Comparison of ENCODE assay signal across 9 cellular contexts in the genomic region with DNA sequence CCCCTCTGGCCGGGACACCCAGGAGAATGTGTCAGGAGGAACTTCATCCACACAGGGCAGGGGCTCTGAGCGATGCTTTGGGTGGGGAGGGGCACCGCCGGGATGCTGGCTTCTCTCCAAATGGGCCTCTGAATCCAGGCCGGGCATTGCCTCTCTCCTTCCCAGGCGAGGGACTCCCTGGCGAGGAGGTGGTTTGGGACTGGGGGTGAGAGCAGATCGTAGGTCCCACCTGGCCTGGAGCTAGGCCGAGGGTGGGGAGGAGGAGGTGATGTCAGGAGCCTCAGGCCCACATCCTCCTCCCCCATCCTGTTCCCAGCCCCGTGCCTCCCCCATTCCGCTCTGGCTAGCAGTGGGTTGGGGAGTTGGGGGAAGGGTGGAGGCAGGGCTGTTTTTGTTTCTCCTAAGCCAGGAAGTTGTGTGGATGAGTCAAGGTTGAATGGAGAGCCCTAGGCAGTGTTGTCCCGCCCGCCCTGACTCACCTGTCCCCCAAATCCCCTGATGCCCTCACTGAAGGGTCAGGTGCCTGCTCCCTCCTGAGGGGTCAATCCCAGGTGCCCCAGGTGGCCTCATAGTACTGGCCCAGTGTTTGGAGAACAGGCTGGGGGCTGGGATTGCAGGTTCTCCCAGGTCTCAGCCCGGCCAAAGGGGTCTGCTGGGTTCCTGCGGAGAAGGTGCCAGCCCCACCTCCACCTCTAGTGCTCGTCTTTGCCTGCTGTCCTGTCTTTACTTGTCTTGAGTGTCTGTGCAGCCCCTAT. TPM values are rescaled to one million over a fixed set of nuclear protein-coding genes. Genes with fewer than 3 reads are reported as not detected.
DNase-seq lines count a peak whose midpoint lies in the region; ATAC-seq and TF ChIP-seq lines count a peak whose summit lies in the region.
"Had no signal": no experiment of that assay in that cellular context is flagged by ENCODE, and none has a peak within 500 bp of the region (broad histone marks: within the 10 kb centered on the region; RNA-seq: fewer than 3 reads in every experiment).

No MANE protein-coding gene starts in this region.

- H3K27ac Mint-ChIP-seq in T-helper 17 cell, result peak overlapping the region; percentile 78
- no peak overlapping the region for H3K27ac Mint-ChIP-seq in glutamatergic neuron (ENCODE audit: unreplicated experiment)

- H3K27me3 Mint-ChIP-seq in T-helper 17 cell (peaks cover 24% of the 10 kb centered on the region), glutamatergic neuron (ENCODE audit: unreplicated experiment) (peaks cover 14% of the 10 kb centered on the region)

- DNase-seq in NCI-H526 (lab: John Stamatoyannopoulos, UW) (peak; percentile 5 to 32), NCI-H526 treated with DMSO at 0.1 percent for 48 hours (lab: John Stamatoyannopoulos, UW) (no peak), T-helper 17 cell (no peak), testis (peak; percentile 34), tibial nerve (ENCODE audit: low spot score in 2 of 2) (no peak), glutamatergic neuron (no peak)
- DNase-seq: CD4-positive, CD25-positive, alpha-beta regulatory T cell had no signal

- H3K36me3 ChIP-seq in iPS-18a (ENCODE audit: control insufficient read depth, low read depth, low read length) (peaks cover 12% of the 10 kb centered on the region), testis (ENCODE audit: low read depth, missing control alignments) (no peaks in the 10 kb centered on the region), tibial nerve (no peaks in the 10 kb centered on the region)

- TF ChIP-seq POLR2A in testis (IDR thresholded peaks at IDR 0.05) (no peak), tibial nerve (IDR thresholded peaks at IDR 0.05) (no peak)

- H3K4me3 Mint-ChIP-seq in T-helper 17 cell (no peak overlapping the region), glutamatergic neuron (ENCODE audit: unreplicated experiment) (no peak overlapping the region)

- H3K36me3 Mint-ChIP-seq in T-helper 17 cell (ENCODE audit: low read depth), result peaks cover 6% of the 10 kb centered on the region
- no peaks in the 10 kb centered on the region for H3K36me3 Mint-ChIP-seq in glutamatergic neuron (ENCODE audit: unreplicated experiment)
- H3K36me3 Mint-ChIP-seq: CD4-positive, CD25-positive, alpha-beta regulatory T cell had no signal

- peak overlapping the region; percentile 44 for H3K9ac ChIP-seq in iPS-18a (ENCODE audit: low read length)

- 21 to 37% methylated on average over 9 to 16 of the region's 16 CpGs for WGBS in testis, 2 donors
- WGBS in tibial nerve, 2 donors, result 32 to 38% methylated on average over 13 to 16 of the region's 16 CpGs

- ATAC-seq in T-helper 17 cell, result no peak
- ATAC-seq in GM19328 (IDR thresholded peaks at IDR 0.05; ENCODE audit: unreplicated experiment), result no peak

- no peaks in the 10 kb centered on the region for H3K9me3 Mint-ChIP-seq in glutamatergic neuron (ENCODE audit: unreplicated experiment)

- H3K4me3 ChIP-seq in iPS-18a (ENCODE audit: low read length) (peak overlapping the region; percentile 89), testis (no peak overlapping the region), tibial nerve (no peak overlapping the region)

- TF ChIP-seq CTCF in testis (IDR thresholded peaks at IDR 0.05) (no peak), tibial nerve (IDR thresholded peaks at IDR 0.05) (no peak), glutamatergic neuron (IDR thresholded peaks at IDR 0.05; ENCODE audit: partially characterized antibody, unreplicated experiment) (no peak)

- H3K4me1 Mint-ChIP-seq in T-helper 17 cell (peaks cover 10% of the 10 kb centered on the region), glutamatergic neuron (ENCODE audit: low read depth, unreplicated experiment) (no peaks in the 10 kb centered on the region)

- intact Hi-C loops in testis (cut with DNase I; ENCODE audit: low total_unique reads), result no loop called here

- TF ChIP-seq EP300 in tibial nerve (IDR thresholded peaks at IDR 0.05), result no peak

- peaks cover 17% of the 10 kb centered on the region for H3K4me1 ChIP-seq in iPS-18a (ENCODE audit: control insufficient read depth, low read depth, low read length)
- H3K4me1 ChIP-seq in testis, result peaks cover 24% of the 10 kb centered on the region
- H3K4me1 ChIP-seq in tibial nerve, result peaks cover 0 to 31% (median 15%) of the 10 kb centered on the region in 4 donors

- H3K27me3 ChIP-seq in iPS-18a (ENCODE audit: control insufficient read depth, insufficient read depth, low read length) (peaks cover 5% of the 10 kb centered on the region), testis (no peaks in the 10 kb centered on the region), tibial nerve (peaks cover 0 to 86% of the 10 kb centered on the region in 2 donors)

- H3K27ac ChIP-seq in iPS-18a (ENCODE audit: low read length) (peak overlapping the region; percentile 40), testis (no peak overlapping the region), tibial nerve (no peak overlapping the region)

- H3K9me3 ChIP-seq in T-helper 17 cell (ENCODE audit: control insufficient read depth, low read length, poor library complexity, severe bottlenecking) (no peaks in the 10 kb centered on the region), iPS-18a (ENCODE audit: control insufficient read depth, low read depth, low read length) (no peaks in the 10 kb centered on the region), testis (no peaks in the 10 kb centered on the region), tibial nerve (no peaks in the 10 kb centered on the region)

RNA-seq across cellular contexts. Expression of a gene that starts 2.8 kb away (rescaled TPM):
- total RNA-seq in T-helper 17 cell (not detected), testis (1 to 10 TPM; 2.1 to 2.9 TPM), tibial nerve (under 1 TPM in 3 of 4 donors, not detected in 1; 0.21 to 0.39 (median 0.30) TPM), glutamatergic neuron (ENCODE audit: unreplicated experiment) (not detected)
- 3.7 TPM for polyA plus RNA-seq in testis (ENCODE audit: insufficient read depth, low read depth, low replicate concordance)
- total RNA-seq: CD4-positive, CD25-positive, alpha-beta regulatory T cell had no signal
- polyA plus RNA-seq: CD4-positive, CD25-positive, alpha-beta regulatory T cell had no signal

RNA-seq across cellular contexts. Expression of a gene that starts 10.2 kb away (rescaled TPM):
- total RNA-seq in T-helper 17 cell (10 to 100 TPM; 36.9 to 41.8 TPM), testis (10 to 100 TPM; 47.9 to 53.1 TPM), tibial nerve (10 to 100 TPM; 29.8 to 65.3 (median 43.5) TPM), glutamatergic neuron (ENCODE audit: unreplicated experiment) (52.2 TPM)
- 89.1 TPM for polyA plus RNA-seq in testis (ENCODE audit: insufficient read depth, low read depth, low replicate concordance)

RNA-seq across cellular contexts. Expression of a gene that starts 40.7 kb away (rescaled TPM):
- total RNA-seq in T-helper 17 cell (1 to 10 TPM; 1.3 to 3.5 TPM), testis (10 to 100 TPM; 32.1 to 40.0 TPM), tibial nerve (100 to 1,000 TPM; 101 to 131 (median 114) TPM), glutamatergic neuron (ENCODE audit: unreplicated experiment) (14.5 TPM)
- 32.1 TPM for polyA plus RNA-seq in testis (ENCODE audit: insufficient read depth, low read depth, low replicate concordance)

RNA-seq across cellular contexts. Expression of a gene that starts 52.7 kb away (rescaled TPM):
- total RNA-seq in T-helper 17 cell, result 10 to 100 TPM; 28.8 to 31.3 TPM
- total RNA-seq in testis, result 10 to 100 TPM; 28.6 to 37.4 TPM
- 21.1 TPM for polyA plus RNA-seq in testis (ENCODE audit: insufficient read depth, low read depth, low replicate concordance)
- total RNA-seq in tibial nerve, result 10 to 100 TPM; 10.9 to 16.5 (median 15.1) TPM
- 10.7 TPM for total RNA-seq in glutamatergic neuron (ENCODE audit: unreplicated experiment)

Comparison
In these comparisons a context has a peak if more than half of its experiments do, and no peak if none do; other contexts are left out.
1. DNase-seq: peak in NCI-H526 (2 of 2) and testis (single experiment); none in NCI-H526 treated with DMSO at 0.1 percent for 48 hours (single experiment), T-helper 17 cell (0 of 3), tibial nerve (0 of 2) and glutamatergic neuron (single experiment).